Comparison of ENCODE assay signal across 25 cellular contexts in the genomic region with DNA sequence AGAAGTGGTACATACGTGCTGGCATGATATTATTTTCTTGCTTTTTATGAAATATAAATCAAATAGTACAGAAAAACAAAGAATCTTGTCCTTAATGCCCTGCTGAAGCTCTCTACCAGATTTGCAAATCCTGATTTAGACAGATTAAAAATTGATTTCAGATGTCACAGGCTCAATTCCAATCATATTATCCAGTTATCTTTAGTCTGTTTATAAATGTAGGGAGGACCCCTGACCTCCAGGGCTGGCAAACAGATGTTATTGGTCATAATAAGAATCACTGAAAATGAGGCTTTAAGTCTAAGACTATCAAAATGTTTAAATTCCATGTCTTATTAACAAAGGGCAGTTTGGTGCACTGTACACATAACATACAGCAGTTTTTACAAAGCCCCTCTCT.
DNase-seq lines count a peak whose midpoint lies in the region; ATAC-seq and TF ChIP-seq lines count a peak whose summit lies in the region.
"Had no signal": no experiment of that assay in that cellular context is flagged by ENCODE, and none has a peak within 500 bp of the region (broad histone marks: within the 10 kb centered on the region; RNA-seq: fewer than 3 reads in every experiment).

No MANE protein-coding gene starts in this region.

- no peak overlapping the region for H3K4me3 Mint-ChIP-seq in activated naive CD8-positive, alpha-beta T cell
- H3K4me3 Mint-ChIP-seq in activated naive CD8-positive, alpha-beta T cell treated with anti-CD3 and anti-CD28 coated beads for 36 hours: no peak overlapping the region
- no peak overlapping the region for H3K4me3 Mint-ChIP-seq in T-helper 17 cell
- no peak overlapping the region for H3K4me3 Mint-ChIP-seq in stimulated activated effector memory CD8-positive, alpha-beta T cell treated with anti-CD3 and anti-CD28 coated beads, Interleukin-12 subunit alpha, Interleukin-12 subunit beta, amount 100 ng/mL, for 72 hours
- H3K4me3 Mint-ChIP-seq: CD4-positive, CD25-positive, alpha-beta regulatory T cell; HFFc6 had no signal

- H3K9ac ChIP-seq in fibroblast of lung (ENCODE audit: insufficient read depth, low read length): no peak overlapping the region
- H3K9ac ChIP-seq: BLaER1 had no signal

- DNase-seq in activated naive CD8-positive, alpha-beta T cell treated with anti-CD3 and anti-CD28 coated beads for 36 hours: no peak
- DNase-seq in T-helper 17 cell (no peak), fibroblast of lung (ENCODE audit: low read depth in 2 of 2) (no peak), omental fat pad (ENCODE audit: low spot score) (no peak), GDM1 (lab: John Stamatoyannopoulos, UW) (no peak), testis (no peak)
- no peak for DNase-seq in stimulated activated effector memory CD8-positive, alpha-beta T cell treated with anti-CD3 and anti-CD28 coated beads, Interleukin-12 subunit alpha, Interleukin-12 subunit beta, amount 100 ng/mL, for 72 hours (ENCODE audit: low spot score in 2 of 2)
- DNase-seq: CD4-positive, CD25-positive, alpha-beta regulatory T cell; GOT3; HFFc6; Kasumi-1; MV-4-11; NCI-H1105; NCI-H1436 treated with DMSO at 0.1 percent for 48 hours; NCI-H187 treated with DMSO at 0.1 percent for 48 hours; NCI-H2171 treated with DMSO at 0.1 percent for 48 hours; NCI-H524; NCI-H774; Right ventricle myocardium superior; RPMI8226 had no signal

- WGBS in testis, 2 donors: 91 to 92% methylated on average over 1 of the region's 1 CpG

- no peaks in the 10 kb centered on the region for H3K27me3 Mint-ChIP-seq in activated naive CD8-positive, alpha-beta T cell
- H3K27me3 Mint-ChIP-seq in activated naive CD8-positive, alpha-beta T cell treated with anti-CD3 and anti-CD28 coated beads for 36 hours: no peaks in the 10 kb centered on the region
- no peaks in the 10 kb centered on the region for H3K27me3 Mint-ChIP-seq in T-helper 17 cell
- H3K27me3 Mint-ChIP-seq: CD4-positive, CD25-positive, alpha-beta regulatory T cell had no signal

- H3K4me1 ChIP-seq in fibroblast of lung (ENCODE audit: control insufficient read depth, extremely low read depth, insufficient read depth, low read length) (peaks cover 5% of the 10 kb centered on the region), testis (no peaks in the 10 kb centered on the region)
- H3K4me1 ChIP-seq: BLaER1, SJSA1 had no signal

- no peaks in the 10 kb centered on the region for H3K27me3 ChIP-seq in fibroblast of lung (ENCODE audit: control insufficient read depth, insufficient read depth, low read length)
- H3K27me3 ChIP-seq in testis: no peaks in the 10 kb centered on the region
- H3K27me3 ChIP-seq: BLaER1, SJSA1 had no signal

- peak overlapping the region; percentile 4 for H3K27ac Mint-ChIP-seq in activated naive CD8-positive, alpha-beta T cell
- no peak overlapping the region for H3K27ac Mint-ChIP-seq in activated naive CD8-positive, alpha-beta T cell treated with anti-CD3 and anti-CD28 coated beads for 36 hours
- peak overlapping the region; percentile 81 for H3K27ac Mint-ChIP-seq in T-helper 17 cell
- peak overlapping the region; percentile 20 for H3K27ac Mint-ChIP-seq in stimulated activated effector memory CD8-positive, alpha-beta T cell treated with anti-CD3 and anti-CD28 coated beads, Interleukin-12 subunit alpha, Interleukin-12 subunit beta, amount 100 ng/mL, for 72 hours
- H3K27ac Mint-ChIP-seq: HFFc6 had no signal

- no peaks in the 10 kb centered on the region for H3K9me3 Mint-ChIP-seq in activated naive CD8-positive, alpha-beta T cell (ENCODE audit: low read depth)
- H3K9me3 Mint-ChIP-seq in activated naive CD8-positive, alpha-beta T cell treated with anti-CD3 and anti-CD28 coated beads for 36 hours: no peaks in the 10 kb centered on the region
- no peaks in the 10 kb centered on the region for H3K9me3 Mint-ChIP-seq in stimulated activated effector memory CD8-positive, alpha-beta T cell treated with anti-CD3 and anti-CD28 coated beads, Interleukin-12 subunit alpha, Interleukin-12 subunit beta, amount 100 ng/mL, for 72 hours
- H3K9me3 Mint-ChIP-seq: CD4-positive, CD25-positive, alpha-beta regulatory T cell; HFFc6 had no signal

- H3K27ac ChIP-seq in fibroblast of lung (ENCODE audit: insufficient read depth, low read length) (no peak overlapping the region), testis (no peak overlapping the region)
- H3K27ac ChIP-seq: BLaER1, SJSA1 had no signal

- H3K9me3 ChIP-seq in T-helper 17 cell (ENCODE audit: control insufficient read depth, low read length, poor library complexity, severe bottlenecking) (no peaks in the 10 kb centered on the region), fibroblast of lung (ENCODE audit: control insufficient read depth, insufficient read depth, low read depth, low read length) (no peaks in the 10 kb centered on the region), testis (no peaks in the 10 kb centered on the region)
- H3K9me3 ChIP-seq: BLaER1, HAP-1, SJSA1 had no signal

- H3K36me3 Mint-ChIP-seq in activated naive CD8-positive, alpha-beta T cell: peaks cover 2% of the 10 kb centered on the region
- H3K36me3 Mint-ChIP-seq in activated naive CD8-positive, alpha-beta T cell treated with anti-CD3 and anti-CD28 coated beads for 36 hours: peaks cover 5% of the 10 kb centered on the region
- H3K36me3 Mint-ChIP-seq in T-helper 17 cell (ENCODE audit: low read depth): peaks cover 8% of the 10 kb centered on the region
- peaks cover 91% of the 10 kb centered on the region for H3K36me3 Mint-ChIP-seq in stimulated activated effector memory CD8-positive, alpha-beta T cell treated with anti-CD3 and anti-CD28 coated beads, Interleukin-12 subunit alpha, Interleukin-12 subunit beta, amount 100 ng/mL, for 72 hours

- no peaks in the 10 kb centered on the region for H4K20me1 ChIP-seq in fibroblast of lung (ENCODE audit: control insufficient read depth, extremely low read depth, insufficient read depth, low read length)
- H4K20me1 ChIP-seq: BLaER1 had no signal

- intact Hi-C loops in testis (cut with DNase I; ENCODE audit: low total_unique reads): no loop called here

- no peak overlapping the region for H2AFZ ChIP-seq in fibroblast of lung (ENCODE audit: low read length)

- peaks cover 2% of the 10 kb centered on the region for H3K79me2 ChIP-seq in fibroblast of lung (ENCODE audit: control insufficient read depth, insufficient read depth, low read length)

- H3K4me2 ChIP-seq in fibroblast of lung (ENCODE audit: extremely low read depth, insufficient read depth, low read length): peak overlapping the region; percentile 42
- H3K4me2 ChIP-seq: BLaER1 had no signal

- no peak overlapping the region for H3K4me3 ChIP-seq in fibroblast of lung (replicated peaks in 1 of 4; ENCODE audit: control extremely low read depth in 1 of 4, insufficient read depth in 1 of 4, low read depth in 3 of 4, low read length in 4 of 4)
- H3K4me3 ChIP-seq in testis: no peak overlapping the region
- H3K4me3 ChIP-seq: BLaER1, HAP-1, K562, SJSA1 had no signal

- H3K36me3 ChIP-seq in fibroblast of lung (ENCODE audit: control insufficient read depth, insufficient read depth, low read length) (peaks cover 3% of the 10 kb centered on the region), testis (ENCODE audit: low read depth, missing control alignments) (no peaks in the 10 kb centered on the region)

- H3K4me1 Mint-ChIP-seq in activated naive CD8-positive, alpha-beta T cell (ENCODE audit: low read depth): no peaks in the 10 kb centered on the region
- H3K4me1 Mint-ChIP-seq in activated naive CD8-positive, alpha-beta T cell treated with anti-CD3 and anti-CD28 coated beads for 36 hours: no peaks in the 10 kb centered on the region
- H3K4me1 Mint-ChIP-seq in T-helper 17 cell: peaks cover 8% of the 10 kb centered on the region
- H3K4me1 Mint-ChIP-seq in stimulated activated effector memory CD8-positive, alpha-beta T cell treated with anti-CD3 and anti-CD28 coated beads, Interleukin-12 subunit alpha, Interleukin-12 subunit beta, amount 100 ng/mL, for 72 hours: peaks cover 10% of the 10 kb centered on the region

- TF ChIP-seq POLR2A in testis (IDR thresholded peaks at IDR 0.05): no peak

- TF ChIP-seq CTCF in fibroblast of lung (conservative IDR thresholded peaks at IDR 0.05 in 1 of 2, IDR thresholded peaks at IDR 0.05 in 1 of 2; ENCODE audit: low read depth in 1 of 2, low read length in 2 of 2) (no peak), omental fat pad (IDR thresholded peaks at IDR 0.05) (no peak), testis (IDR thresholded peaks at IDR 0.05) (no peak)

- ATAC-seq in T-helper 17 cell: no peak
- no peak for ATAC-seq in stimulated activated effector memory CD8-positive, alpha-beta T cell treated with anti-CD3 and anti-CD28 coated beads, Interleukin-12 subunit alpha, Interleukin-12 subunit beta, amount 100 ng/mL, for 72 hours
- ATAC-seq in omental fat pad (ENCODE audit: low FRiP score): no peak
- ATAC-seq: K562 had no signal
